In genomic region chr12:115570271-115570777, GRCh38 we compare ENCODE assay signal across 17 cellular contexts.
DNase-seq lines count a peak whose midpoint lies in the region; ATAC-seq, FAIRE-seq and TF ChIP-seq lines count a peak whose summit lies in the region.
"Had no signal": no experiment of that assay in that cellular context is flagged by ENCODE, and none has a peak within 500 bp of the region (broad histone marks: within the 10 kb centered on the region; RNA-seq: fewer than 3 reads in every experiment).

No MANE protein-coding gene starts in this region.

- in situ Hi-C loops in HepG2 (cut with HindIII; ENCODE audit: extremely low pct_ligation_motif_present, low pct_unique_long_range_greater_than_20kb), result no loop called here

- no peaks in the 10 kb centered on the region for H4K20me1 ChIP-seq in HepG2 (ENCODE audit: insufficient read depth, low read length)

- DNase-seq in HepG2 (ENCODE audit: low spot score) (no peak), right lobe of liver (no peak), WERI-Rb-1 (peak; percentile 57), foreskin melanocyte (peak; percentile 14), CD14-positive monocyte (ENCODE audit: low spot score) (no peak), ascending aorta (ENCODE audit: low spot score in 2 of 2) (no peak)
- DNase-seq: activated CD4-positive, alpha-beta memory T cell treated with anti-CD3 and anti-CD28 coated beads, Interleukin-2, amount 10 ng/mL, durations not matched to agents 7 days and 5 days; activated gamma-delta T cell; central memory CD4-positive, alpha-beta T cell; Karpas-422; stimulated activated CD4-positive, alpha-beta T cell treated with anti-CD3 and anti-CD28 coated beads, Interleukin-12 subunit alpha, Interleukin-12 subunit beta, amount 100 ng/mL, for 4 hours had no signal

- intact Hi-C loops in HepG2 (cut with micrococcal nuclease; ENCODE audit: unreplicated experiment), result no loop called here
- intact Hi-C loops in right lobe of liver (cut with DNase I), result no loop called here
- intact Hi-C loops in CD14-positive monocyte (cut with micrococcal nuclease), result no loop called here
- intact Hi-C loops in ascending aorta (cut with DNase I), result no loop called here

- H3K9me3 Mint-ChIP-seq in CD14-positive monocyte, result no peaks in the 10 kb centered on the region
- H3K9me3 Mint-ChIP-seq: T-helper 2 cell treated with Interferon-gamma antibody and Interleukin-4, amounts not matched to agents 5 μg/mL and 100 μg/mL, for 36 hours had no signal

- BruUV-seq in HepG2 (replicated peaks; lab: Mats Ljungman, UMichigan), result no TSS peak

- TF ChIP-seq EP300 in HepG2 (IDR thresholded peaks at IDR 0.05; ENCODE audit: low read depth in 2 of 2, low read length in 2 of 2) (no peak), HepG2 (CRISPR knock-in tag; IDR thresholded peaks at IDR 0.05; ENCODE audit: borderline replicate concordance) (no peak)

- FAIRE-seq in HepG2 (lab: Jason Lieb, UNC), result no peak
- FAIRE-seq: endothelial cell of umbilical vein had no signal

- H3K27ac Mint-ChIP-seq in CD14-positive monocyte, result no peak overlapping the region
- H3K27ac Mint-ChIP-seq: activated CD4-positive, alpha-beta memory T cell treated with anti-CD3 and anti-CD28 coated beads, Interleukin-2, amount 10 ng/mL, durations not matched to agents 7 days and 5 days; memory B cell; T-helper 2 cell treated with Interferon-gamma antibody and Interleukin-4, amounts not matched to agents 5 μg/mL and 100 μg/mL, for 36 hours had no signal

- H3K27me3 Mint-ChIP-seq in CD14-positive monocyte (ENCODE audit: low read depth in 3 of 3), result peaks cover 0 to 2% (median 0%) of the 10 kb centered on the region in 3 donors
- H3K27me3 Mint-ChIP-seq: activated CD4-positive, alpha-beta memory T cell treated with anti-CD3 and anti-CD28 coated beads, Interleukin-2, amount 10 ng/mL, durations not matched to agents 7 days and 5 days; memory B cell had no signal

- H3K4me1 ChIP-seq in HepG2 (ENCODE audit: insufficient read depth, low read length) (no peaks in the 10 kb centered on the region), right lobe of liver (no peaks in the 10 kb centered on the region), ascending aorta (no peaks in the 10 kb centered on the region)
- H3K4me1 ChIP-seq: tibial nerve had no signal

- no peak overlapping the region; a peak in 1 of 6 replicates for H3K4me3 ChIP-seq in HepG2 (replicated peaks in 1 of 3; ENCODE audit: insufficient read depth in 1 of 3, low read depth in 2 of 3, low read length in 3 of 3)
- no peak overlapping the region for H3K4me3 ChIP-seq in right lobe of liver
- peak overlapping the region; percentile 42 for H3K4me3 ChIP-seq in WERI-Rb-1 (ENCODE audit: low read depth, low read length)
- H3K4me3 ChIP-seq in ascending aorta, result no peak overlapping the region

- WGBS in HepG2 (ENCODE audit: low lambda C conversion rate), result 20% methylated on average over 16 of the region's 19 CpGs
- WGBS in right lobe of liver (ENCODE audit: insufficient coverage, low coverage, low lambda C conversion rate, missing lambda C conversion rate), result 61% methylated on average over 17 of the region's 19 CpGs

- H3K4me2 ChIP-seq in HepG2 (ENCODE audit: low read depth, low read length), result peak overlapping the region; percentile 51; the same call in 1 of the 2 replicates

- H3K79me2 ChIP-seq in HepG2 (ENCODE audit: insufficient read depth, low read length), result no peaks in the 10 kb centered on the region

- H3K4me1 Mint-ChIP-seq in CD14-positive monocyte, result no peaks in the 10 kb centered on the region
- H3K4me1 Mint-ChIP-seq: activated CD4-positive, alpha-beta memory T cell treated with anti-CD3 and anti-CD28 coated beads, Interleukin-2, amount 10 ng/mL, durations not matched to agents 7 days and 5 days; memory B cell had no signal

- H3K36me3 ChIP-seq in HepG2 (replicated peaks in 1 of 2; ENCODE audit: control insufficient read depth in 1 of 2, insufficient read depth in 2 of 2, low read length in 2 of 2) (no peaks in the 10 kb centered on the region), right lobe of liver (no peaks in the 10 kb centered on the region), WERI-Rb-1 (no peaks in the 10 kb centered on the region), ascending aorta (no peaks in the 10 kb centered on the region)
- H3K36me3 ChIP-seq: tibial nerve had no signal

- TF ChIP-seq POLR2A in HepG2 (IDR thresholded peaks at IDR 0.05; ENCODE audit: insufficient read depth in 1 of 2, low read depth in 2 of 2, low read length in 2 of 2) (no peak), right lobe of liver (IDR thresholded peaks at IDR 0.05) (no peak)

- POLR2A ChIA-PET in HepG2 (lab: Yijun Ruan, JAX), result no interaction called here

- TF ChIP-seq RAD21 in HepG2 (CRISPR knock-in tag; IDR thresholded peaks at IDR 0.05), result no peak

- H3K27me3 ChIP-seq in HepG2 (ENCODE audit: control insufficient read depth in 1 of 2, insufficient read depth in 2 of 2, low read length in 2 of 2) (peaks cover 1 to 25% of the 10 kb centered on the region in 2 experiments; a peak in 3 of 5 replicates), right lobe of liver (no peaks in the 10 kb centered on the region), WERI-Rb-1 (ENCODE audit: insufficient read depth, low read depth, severe bottlenecking) (peaks cover 7% of the 10 kb centered on the region), ascending aorta (no peaks in the 10 kb centered on the region)
- H3K27me3 ChIP-seq: tibial nerve had no signal

- no peak overlapping the region for H2AFZ ChIP-seq in HepG2 (ENCODE audit: low read length)

- H3K9me3 ChIP-seq in HepG2 (ENCODE audit: low read length) (no peaks in the 10 kb centered on the region), right lobe of liver (no peaks in the 10 kb centered on the region), WERI-Rb-1 (ENCODE audit: severe bottlenecking) (no peaks in the 10 kb centered on the region), ascending aorta (no peaks in the 10 kb centered on the region)
- H3K9me3 ChIP-seq: tibial nerve had no signal

- TF ChIP-seq CTCF in HepG2 (CRISPR knock-in tag; IDR thresholded peaks at IDR 0.05) (no peak), right lobe of liver (IDR thresholded peaks at IDR 0.05) (no peak), WERI-Rb-1 (IDR thresholded peaks at IDR 0.05; ENCODE audit: low read depth, low read length) (no peak), CD14-positive monocyte (IDR thresholded peaks at IDR 0.05) (no peak), ascending aorta (IDR thresholded peaks at IDR 0.05) (no peak)

- CTCF ChIA-PET in HepG2 (lab: Yijun Ruan, JAX; ENCODE audit: low intra/inter-chr PET ratio, low total read pairs), result no interaction called here

- peak; percentile 32; the same call in 2 of the 3 replicates for ATAC-seq in HepG2
- ATAC-seq in right lobe of liver, result no peak
- ATAC-seq in HG03521 (IDR thresholded peaks at IDR 0.05; ENCODE audit: unreplicated experiment), result no peak
- ATAC-seq in HG03108 (IDR thresholded peaks at IDR 0.05; ENCODE audit: unreplicated experiment), result no peak

- H3K36me3 Mint-ChIP-seq in CD14-positive monocyte, result no peaks in the 10 kb centered on the region
- H3K36me3 Mint-ChIP-seq: memory B cell had no signal

- H3K9ac ChIP-seq in HepG2 (ENCODE audit: insufficient read depth, low read depth, low read length), result no peak overlapping the region

- H3K4me3 Mint-ChIP-seq in CD14-positive monocyte, result no peak overlapping the region
- H3K4me3 Mint-ChIP-seq: activated CD4-positive, alpha-beta memory T cell treated with anti-CD3 and anti-CD28 coated beads, Interleukin-2, amount 10 ng/mL, durations not matched to agents 7 days and 5 days; memory B cell; T-helper 2 cell treated with Interferon-gamma antibody and Interleukin-4, amounts not matched to agents 5 μg/mL and 100 μg/mL, for 36 hours had no signal

- H3K27ac ChIP-seq in HepG2 (ENCODE audit: extremely low read length, insufficient read depth, low read length) (no peak overlapping the region), right lobe of liver (no peak overlapping the region), WERI-Rb-1 (peak overlapping the region; percentile 60), ascending aorta (no peak overlapping the region)
- H3K27ac ChIP-seq: tibial nerve had no signal

TF ChIP-seq in HepG2, 621 proteins besides CTCF, POLR2A, EP300 and RAD21 (continues in another document):
- TF ChIP-seq, protein P1, sequence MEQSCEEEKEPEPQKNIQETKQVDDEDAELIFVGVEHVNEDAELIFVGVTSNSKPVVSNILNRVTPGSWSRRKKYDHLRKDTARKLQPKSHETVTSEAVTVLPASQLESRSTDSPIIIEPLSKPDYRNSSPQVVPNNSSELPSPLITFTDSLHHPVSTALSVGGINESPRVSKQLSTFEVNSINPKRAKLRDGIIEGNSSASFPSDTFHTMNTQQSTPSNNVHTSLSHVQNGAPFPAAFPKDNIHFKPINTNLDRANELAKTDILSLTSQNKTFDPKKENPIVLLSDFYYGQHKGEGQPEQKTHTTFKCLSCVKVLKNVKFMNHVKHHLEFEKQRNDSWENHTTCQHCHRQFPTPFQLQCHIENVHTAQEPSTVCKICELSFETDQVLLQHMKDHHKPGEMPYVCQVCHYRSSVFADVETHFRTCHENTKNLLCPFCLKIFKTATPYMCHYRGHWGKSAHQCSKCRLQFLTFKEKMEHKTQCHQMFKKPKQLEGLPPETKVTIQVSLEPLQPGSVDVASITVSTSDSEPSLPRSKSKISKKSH (CRISPR knock-in tag; IDR thresholded peaks at IDR 0.05; ENCODE audit: borderline replicate concordance), result no peak
- TF ChIP-seq ZFP91 (CRISPR knock-in tag; IDR thresholded peaks at IDR 0.05; ENCODE audit: borderline replicate concordance), result no peak
- TF ChIP-seq FOSL2 (CRISPR knock-in tag; IDR thresholded peaks at IDR 0.05), result no peak

Comparison
In these comparisons a context has a peak if more than half of its experiments do, and no peak if none do; other contexts are left out.
1. DNase-seq: peak in WERI-Rb-1 (single experiment) and foreskin melanocyte (single experiment); none in HepG2 (single experiment), right lobe of liver (0 of 3), CD14-positive monocyte (single experiment) and ascending aorta (0 of 2).